Comparison of ENCODE assay signal across 14 cellular contexts in genomic region chr15:39204031-39204430, GRCh38.
DNase-seq lines count a peak whose midpoint lies in the region; ATAC-seq and TF ChIP-seq lines count a peak whose summit lies in the region.
"Had no signal": no experiment of that assay in that cellular context is flagged by ENCODE, and none has a peak within 500 bp of the region (broad histone marks: within the 10 kb centered on the region; RNA-seq: fewer than 3 reads in every experiment).

No MANE protein-coding gene starts in this region.

- H3K27ac ChIP-seq in RWPE2 (ENCODE audit: poor library complexity, severe bottlenecking) = peak overlapping the region; percentile 100

- ATAC-seq in RWPE2 (ENCODE audit: low read depth) (0 out of 3 replicates have a peak, but pooled peaks have one; percentile 21), GM21717 (IDR thresholded peaks at IDR 0.05; ENCODE audit: unreplicated experiment) (no peak)
- ATAC-seq: CD8-positive, alpha-beta T cell had no signal

- H3K4me3 ChIP-seq in RWPE2 (ENCODE audit: severe bottlenecking) (no peak overlapping the region), epithelial cell of esophagus (ENCODE audit: low read length) (no peak overlapping the region)

- peak; percentile 34 for DNase-seq in GM03348 (ENCODE audit: low spot score)
- no peak for DNase-seq in RWPE2 (ENCODE audit: low spot score)
- peak; percentile 47 for DNase-seq in epithelial cell of esophagus (ENCODE audit: low read depth)
- DNase-seq in lung microvascular endothelial cell (ENCODE audit: low read depth in 2 of 2) = peak; percentile 34 to 62
- no peak for DNase-seq in islet precursor cell
- DNase-seq in activated naive CD4-positive, alpha-beta T cell (lab: John Stamatoyannopoulos, UW) = no peak
- DNase-seq in stimulated activated CD4-positive, alpha-beta T cell treated with anti-CD3 and anti-CD28 coated beads, Interleukin-1b, Interleukin-23, amount 100 ng/mL, for 48 hours = no peak
- DNase-seq: CD8-positive, alpha-beta T cell; DND-41; NCI-H1417 treated with DMSO at 0.1 percent for 48 hours; NCI-H2029; NCI-H510A; SIG-M5 had no signal

- H3K9me3 ChIP-seq in RWPE2 (ENCODE audit: severe bottlenecking) = no peaks in the 10 kb centered on the region

- TF ChIP-seq CTCF in RWPE2 (IDR thresholded peaks at IDR 0.05; ENCODE audit: poor library complexity, severe bottlenecking) (no peak), epithelial cell of esophagus (IDR thresholded peaks at IDR 0.05; ENCODE audit: insufficient read depth, low read depth, low read length, missing control alignments) (no peak)

- H3K4me1 ChIP-seq in RWPE2 (ENCODE audit: insufficient read depth, poor library complexity, severe bottlenecking) = peaks cover 56% of the 10 kb centered on the region

- H3K27me3 ChIP-seq in RWPE2 (ENCODE audit: insufficient read depth, poor library complexity, severe bottlenecking) = no peaks in the 10 kb centered on the region

- no peaks in the 10 kb centered on the region for H3K36me3 ChIP-seq in RWPE2 (ENCODE audit: low read depth)

Comparison
In these comparisons a context has a peak if more than half of its experiments do, and no peak if none do; other contexts are left out.
1. DNase-seq: peak in GM03348 (single experiment), epithelial cell of esophagus (single experiment) and lung microvascular endothelial cell (2 of 2); none in RWPE2 (single experiment), islet precursor cell (single experiment), activated naive CD4-positive, alpha-beta T cell (0 of 4) and stimulated activated CD4-positive, alpha-beta T cell treated with anti-CD3 and anti-CD28 coated beads, Interleukin-1b, Interleukin-23, amount 100 ng/mL, for 48 hours (single experiment).